1 cellular context compared by ENCODE assay signal in genomic region chr12:64608901-64609542, GRCh38.
TF ChIP-seq lines count a peak whose summit lies in the region.

No MANE protein-coding gene starts in this region.

TF ChIP-seq in K562, 482 proteins besides CTCF, POLR2A, EP300 and RAD21 (continued from another document and continues in another):
- TF ChIP-seq REST (CRISPR knock-in tag; IDR thresholded peaks at IDR 0.05; ENCODE audit: low read depth) (no peak), BACH1 (tag; IDR thresholded peaks at IDR 0.05) (no peak), ZNF197 (CRISPR knock-in tag; IDR thresholded peaks at IDR 0.05; ENCODE audit: low read depth) (no peak), KAT8 (IDR thresholded peaks at IDR 0.05; ENCODE audit: low read depth) (no peak), DNMT1 (IDR thresholded peaks at IDR 0.05) (no peak), ZNF778 (CRISPR knock-in tag; IDR thresholded peaks at IDR 0.05) (no peak), HDAC6 (IDR thresholded peaks at IDR 0.05; ENCODE audit: low read depth, low read length) (no peak), ZBTB2 (IDR thresholded peaks at IDR 0.05) (no peak; the same call in 1 of the 2 replicates), TOE1 (IDR thresholded peaks at IDR 0.05; ENCODE audit: borderline replicate concordance) (peak; percentile 72; the same call in 1 of the 2 replicates), TOE1 (CRISPR knock-in tag; IDR thresholded peaks at IDR 0.05; ENCODE audit: borderline replicate concordance, low read depth) (no peak), POLR2B (IDR thresholded peaks at IDR 0.05; ENCODE audit: low read depth, partially characterized antibody) (peak; percentile 62), TFAP4 (CRISPR knock-in tag; IDR thresholded peaks at IDR 0.05; ENCODE audit: borderline replicate concordance) (0 out of 2 replicates have a peak, but pooled peaks have one; percentile 22), CHCHD3 (CRISPR knock-in tag; IDR thresholded peaks at IDR 0.05) (no peak), TBL1XR1 (IDR thresholded peaks at IDR 0.05; ENCODE audit: low read length in 2 of 2) (no peak), ZNF143 (CRISPR knock-in tag; IDR thresholded peaks at IDR 0.05) (no peak), SNIP1 (IDR thresholded peaks at IDR 0.05; ENCODE audit: low read depth) (no peak), PATZ1 (CRISPR knock-in tag; IDR thresholded peaks at IDR 0.05; ENCODE audit: borderline replicate concordance) (no peak), USF2 (CRISPR knock-in tag; IDR thresholded peaks at IDR 0.05) (peak; percentile 70), PHTF2 (CRISPR knock-in tag; IDR thresholded peaks at IDR 0.05) (no peak), ZNF146 (CRISPR knock-in tag; IDR thresholded peaks at IDR 0.05; ENCODE audit: unreplicated experiment) (no peak), TEAD2 (tag; IDR thresholded peaks at IDR 0.05) (no peak), CTBP1 (IDR thresholded peaks at IDR 0.05; ENCODE audit: borderline replicate concordance) (peak; percentile 62; the same call in 1 of the 2 replicates), ID3 (CRISPR knock-in tag; IDR thresholded peaks at IDR 0.05) (no peak), ID3 (tag; IDR thresholded peaks at IDR 0.05) (peak; percentile 19; the same call in 1 of the 2 replicates), XRCC5 (IDR thresholded peaks at IDR 0.05; ENCODE audit: low read depth, low read length) (no peak), ZNF592 (IDR thresholded peaks at IDR 0.05) (no peak), NRF1 (conservative IDR thresholded peaks at IDR 0.05 in 1 of 2, IDR thresholded peaks at IDR 0.05 in 1 of 2) (0 out of 4 replicates have a peak, but pooled peaks of 1 of the 2 experiments have one; percentile 14), CSDE1 (IDR thresholded peaks at IDR 0.05) (no peak), SIRT6 (IDR thresholded peaks at IDR 0.05; ENCODE audit: low read depth, low read length) (no peak), ETV6 (IDR thresholded peaks at IDR 0.05; ENCODE audit: borderline replicate concordance in 1 of 2, low read depth in 2 of 2, low read length in 1 of 2) (no peak), ETV6 (CRISPR knock-in tag; IDR thresholded peaks at IDR 0.05; ENCODE audit: borderline replicate concordance) (no peak), FOXK2 (conservative IDR thresholded peaks at IDR 0.05 in 1 of 2, IDR thresholded peaks at IDR 0.05 in 1 of 2; ENCODE audit: low read depth in 2 of 2) (peak; percentile 48 to 70; a peak in 3 of 4 replicates), NFIC (IDR thresholded peaks at IDR 0.05) (no peak), YY1 (IDR thresholded peaks at IDR 0.05; ENCODE audit: borderline replicate concordance in 1 of 3, control insufficient read depth in 1 of 3, extremely low read depth in 1 of 3, insufficient read depth in 3 of 3, insufficient read length in 1 of 3, insufficient replicate concordance in 2 of 3, low read depth in 1 of 3, low read length in 2 of 3) (peak in 2 of 3 experiments; percentile 60 to 81), TRIM28 (IDR thresholded peaks at IDR 0.05) (peak; percentile 50; the same call in 1 of the 2 replicates), KDM5B (IDR thresholded peaks at IDR 0.05; ENCODE audit: insufficient replicate concordance, low read depth, low read length) (peak; percentile 68), ZNF316 (IDR thresholded peaks at IDR 0.05) (no peak), SNAPC5 (CRISPR knock-in tag; IDR thresholded peaks at IDR 0.05) (no peak), E2F5 (CRISPR knock-in tag; IDR thresholded peaks at IDR 0.05) (no peak), GATA2 (CRISPR knock-in tag; IDR thresholded peaks at IDR 0.05) (no peak), SFPQ (IDR thresholded peaks at IDR 0.05; ENCODE audit: low read depth, low read length) (no peak), ZNF639 (CRISPR knock-in tag; conservative IDR thresholded peaks at IDR 0.05 in 1 of 2, IDR thresholded peaks at IDR 0.05 in 1 of 2) (0 out of 4 replicates have a peak, but pooled peaks of 1 of the 2 experiments have one; percentile 18), SRF (CRISPR knock-in tag; IDR thresholded peaks at IDR 0.05) (no peak)
